14 cellular contexts compared by ENCODE assay signal in the genomic region with DNA sequence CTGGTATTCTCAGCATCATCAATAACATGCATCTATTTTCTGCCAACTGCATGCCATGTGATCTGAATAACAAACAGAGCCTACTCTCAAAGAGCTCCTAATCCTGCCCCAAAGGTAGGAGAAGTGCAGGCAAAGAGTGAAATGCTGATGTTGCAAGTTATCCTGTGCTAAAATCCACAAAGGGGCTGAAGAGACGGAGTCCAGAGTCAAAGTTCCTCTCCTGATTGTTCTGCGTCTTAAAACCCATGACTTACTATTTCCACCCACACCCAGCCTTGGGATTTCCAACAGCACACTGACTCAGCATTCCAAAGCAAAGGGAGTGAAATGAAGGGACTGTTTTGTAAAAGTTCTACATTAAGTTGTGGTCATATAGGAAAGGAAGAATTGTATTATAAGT. TPM values are rescaled to one million over a fixed set of nuclear protein-coding genes. Genes with fewer than 3 reads are reported as not detected.
DNase-seq lines count a peak whose midpoint lies in the region; ATAC-seq and TF ChIP-seq lines count a peak whose summit lies in the region.
"Had no signal": no experiment of that assay in that cellular context is flagged by ENCODE, and none has a peak within 500 bp of the region (broad histone marks: within the 10 kb centered on the region; RNA-seq: fewer than 3 reads in every experiment).

No MANE protein-coding gene starts in this region.

- H3K4me3 ChIP-seq in brain microvascular endothelial cell (ENCODE audit: low read depth, low read length): no peak overlapping the region
- H3K4me3 ChIP-seq: dorsolateral prefrontal cortex, tibial nerve had no signal

- no peak for ATAC-seq in GM21526 (IDR thresholded peaks at IDR 0.05; ENCODE audit: low FRiP score, unreplicated experiment)
- ATAC-seq: Panc1 had no signal

- DNase-seq in HCEC 1CT (peak; percentile 43), brain microvascular endothelial cell (peak; percentile 41), islet precursor cell (peak; percentile 67), stromal cell of bone marrow (ENCODE audit: low read depth) (peak; percentile 91), posterior vena cava (ENCODE audit: low spot score) (no peak), GDM1 (lab: John Stamatoyannopoulos, UW) (no peak), SIG-M5 treated with dmso at 0.1 percent for 504 hours (lab: John Stamatoyannopoulos, UW; ENCODE audit: unreplicated experiment) (no peak)
- DNase-seq: dorsolateral prefrontal cortex, KBM-7, occipital lobe had no signal

- intact Hi-C loops in posterior vena cava (cut with DNase I): no loop called here

- in situ Hi-C loops in brain microvascular endothelial cell (cut with HindIII; ENCODE audit: low pct_ligation_motif_present, low sequenced_read_pairs): no loop called here

- TF ChIP-seq CTCF in brain microvascular endothelial cell (IDR thresholded peaks at IDR 0.05; ENCODE audit: low read depth, low read length, missing control alignments): no peak

- H3K27me3 ChIP-seq in brain microvascular endothelial cell (replicated peaks): no peaks in the 10 kb centered on the region
- H3K27me3 ChIP-seq: dorsolateral prefrontal cortex, tibial nerve had no signal

- no peak overlapping the region for H3K27ac ChIP-seq in brain microvascular endothelial cell
- H3K27ac ChIP-seq: dorsolateral prefrontal cortex had no signal

- no peaks in the 10 kb centered on the region for H3K36me3 ChIP-seq in brain microvascular endothelial cell (replicated peaks)
- H3K36me3 ChIP-seq: tibial nerve had no signal

RNA-seq across cellular contexts. Expression of gene DAPL1, which starts 13.6 kb away (rescaled TPM):
- total RNA-seq in posterior vena cava: not detected
- total RNA-seq: activated T-helper 2 cell treated with anti-CD3 and anti-CD28 coated beads, Interferon-gamma antibody, Interleukin-2, Interleukin-4, amounts not matched to agents 10 μg/mL and 5 μg/mL and 100 μg/mL, durations not matched to agents 14 hours and 24 hours and 36 hours; occipital lobe had no signal

Comparison
In these comparisons a context has a peak if more than half of its experiments do, and no peak if none do; other contexts are left out.
1. DNase-seq: peak in HCEC 1CT (single experiment), brain microvascular endothelial cell (single experiment), islet precursor cell (single experiment) and stromal cell of bone marrow (single experiment); none in posterior vena cava (single experiment), GDM1 (single experiment) and SIG-M5 treated with dmso at 0.1 percent for 504 hours (single experiment).